ENCODE assay signal across 8 cellular contexts in the genomic region with DNA sequence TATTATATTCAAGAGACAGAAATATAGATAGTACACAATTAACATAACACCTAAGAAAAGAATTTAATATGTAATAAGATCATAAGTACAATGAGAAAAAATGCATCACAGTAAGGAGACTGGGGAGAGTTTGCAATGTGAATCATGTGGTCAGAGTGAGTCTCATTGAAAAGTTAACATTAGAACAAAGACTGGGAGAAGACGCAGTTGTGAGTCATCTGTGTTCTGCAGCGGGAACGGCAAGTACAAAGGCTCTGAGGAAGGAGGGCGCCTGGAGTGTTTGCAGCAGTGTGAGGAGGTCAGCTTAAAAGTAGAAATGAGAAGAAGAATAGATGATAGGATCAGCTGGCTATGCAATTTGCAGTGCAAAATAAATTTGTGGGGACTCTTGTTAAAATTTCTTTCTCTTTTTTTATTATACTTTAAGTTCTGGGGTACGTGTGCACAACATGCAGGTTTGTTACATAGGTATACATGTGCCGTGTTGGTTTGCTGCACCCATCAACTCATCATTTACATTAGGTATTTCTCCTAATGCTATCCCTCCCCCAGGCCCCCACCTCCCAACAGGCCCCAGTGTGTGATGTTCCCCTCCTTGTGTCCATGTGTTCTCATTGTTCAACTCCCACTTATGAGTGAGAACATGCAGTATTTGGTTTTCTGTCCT. TPM values are rescaled to one million over a fixed set of nuclear protein-coding genes. Genes with fewer than 3 reads are reported as not detected.
DNase-seq lines count a peak whose midpoint lies in the region; ATAC-seq, FAIRE-seq and TF ChIP-seq lines count a peak whose summit lies in the region.
"Not testable (repeated sequence)": the region's sequence is repeated elsewhere in the genome, so short reads cannot be mapped to it uniquely, and the experiment has no call there.

No MANE protein-coding gene starts in this region.

- not testable (repeated sequence) for H3K4me1 ChIP-seq in RWPE2 (ENCODE audit: insufficient read depth, poor library complexity, severe bottlenecking); H1 (replicated peaks in 1 of 4; ENCODE audit: control insufficient read depth in 3 of 4, insufficient read depth in 4 of 4, low read length in 3 of 4)

- not testable (repeated sequence) for H3K18ac ChIP-seq in H1 (ENCODE audit: extremely low read depth, low read length)

- H2BK20ac ChIP-seq in H1 (ENCODE audit: low read length), result not testable (repeated sequence)

- H3K36me3 Mint-ChIP-seq in activated T-cell treated with anti-CD3 and anti-CD28 coated beads, Interleukin-2, amount 50 U/mL, for 4 hours (ENCODE audit: insufficient read depth), result not testable (repeated sequence)

- H4K91ac ChIP-seq in H1 (replicated peaks; ENCODE audit: insufficient read length, low read length), result not testable (repeated sequence)

- H3K27me3 Mint-ChIP-seq in activated T-cell treated with anti-CD3 and anti-CD28 coated beads, Interleukin-2, amount 50 U/mL, for 4 hours (ENCODE audit: low read depth), result not testable (repeated sequence)

- WGBS in H1 (ENCODE audit: extremely low coverage in 1 of 2, insufficient coverage in 1 of 2, insufficient read length in 1 of 2, insufficient replicate concordance in 2 of 2, low coverage in 1 of 2, low lambda C conversion rate in 2 of 2, missing lambda C conversion rate in 1 of 2), 2 experiments, result 78% methylated on average over 6 of the region's 6 CpGs; no CpG with 5 or more reads in 1 of the 2 experiments

- peak overlapping the region; percentile 24 for H3K27ac ChIP-seq in RWPE2 (ENCODE audit: poor library complexity, severe bottlenecking)
- H3K27ac ChIP-seq in H1 (ENCODE audit: low read depth, low read length), result not testable (repeated sequence)

- not testable (repeated sequence) for H3K4me2 ChIP-seq in H1 (ENCODE audit: insufficient read depth in 1 of 2, low read depth in 2 of 2, low read length in 2 of 2)

- not testable (repeated sequence) for FAIRE-seq in H1 (lab: Jason Lieb, UNC)

- H2BK12ac ChIP-seq in H1 (ENCODE audit: low read depth, low read length), result not testable (repeated sequence)

- not testable (repeated sequence) for H2BK15ac ChIP-seq in H1 (ENCODE audit: low read length)

- H3K56ac ChIP-seq in H1 (replicated peaks; ENCODE audit: insufficient read length, low read depth, low read length), result not testable (repeated sequence)

- H3K23me2 ChIP-seq in H1 (ENCODE audit: low read depth, low read length), result not testable (repeated sequence)

- POLR2A ChIA-PET in H1 (lab: Charles Lee; ENCODE audit: partially characterized antibody), result not testable (repeated sequence)

- not testable (repeated sequence) for H4K20me1 ChIP-seq in H1 (replicated peaks in 1 of 2; ENCODE audit: control insufficient read depth in 1 of 2, insufficient read depth in 2 of 2, low read length in 2 of 2)

- H2BK120ac ChIP-seq in H1 (replicated peaks; ENCODE audit: low read depth, low read length), result not testable (repeated sequence)

- H3K4me3 ChIP-seq in RWPE2 (ENCODE audit: severe bottlenecking); H1 (ENCODE audit: extremely low read depth in 1 of 4, insufficient read depth in 2 of 4, low read depth in 3 of 4, low read length in 4 of 4): not testable (repeated sequence)

- not testable (repeated sequence) for H3K27me3 ChIP-seq in RWPE2 (ENCODE audit: insufficient read depth, poor library complexity, severe bottlenecking); H1 (replicated peaks in 1 of 4; ENCODE audit: control insufficient read depth in 3 of 4, extremely low read depth in 1 of 4, insufficient read depth in 3 of 4, low read length in 3 of 4)

- not testable (repeated sequence) for H3K4me3 Mint-ChIP-seq in activated T-cell treated with anti-CD3 and anti-CD28 coated beads, Interleukin-2, amount 50 U/mL, for 4 hours

- not testable (repeated sequence) for TF ChIP-seq CTCF in GM20000 (IDR thresholded peaks at IDR 0.05; ENCODE audit: extremely low read depth, missing control alignments); RWPE2 (IDR thresholded peaks at IDR 0.05; ENCODE audit: poor library complexity, severe bottlenecking); H1 (IDR thresholded peaks at IDR 0.05; ENCODE audit: control extremely low read depth in 1 of 3, insufficient read depth in 1 of 3, low read depth in 1 of 3, low read length in 3 of 3)

- ATAC-seq in HG03378 (IDR thresholded peaks at IDR 0.05; ENCODE audit: unreplicated experiment), result peak; percentile 64
- ATAC-seq in RWPE2 (ENCODE audit: low read depth), result peak; percentile 100
- ATAC-seq in activated T-cell treated with anti-CD3 and anti-CD28 coated beads, Interleukin-2, amount 50 U/mL, for 4 hours, result peak; percentile 95 to 97

- TF ChIP-seq EP300 in H1 (IDR thresholded peaks at IDR 0.05; ENCODE audit: borderline replicate concordance in 1 of 2, low read depth in 2 of 2, low read length in 2 of 2), result not testable (repeated sequence)

- not testable (repeated sequence) for H3K9me3 ChIP-seq in RWPE2 (ENCODE audit: severe bottlenecking); H1 (ENCODE audit: insufficient read depth in 2 of 2, low read depth in 1 of 2, low read length in 1 of 2)

- not testable (repeated sequence) for H3K9me3 Mint-ChIP-seq in activated T-cell treated with anti-CD3 and anti-CD28 coated beads, Interleukin-2, amount 50 U/mL, for 4 hours

- H2AK5ac ChIP-seq in H1 (ENCODE audit: low read depth, low read length), result not testable (repeated sequence)

- H2BK5ac ChIP-seq in H1 (ENCODE audit: low read depth, low read length), result not testable (repeated sequence)

- TF ChIP-seq RAD21 in H1 (IDR thresholded peaks at IDR 0.05 in 1 of 2, conservative IDR thresholded peaks at IDR 0.05 in 1 of 2; ENCODE audit: low read depth in 2 of 2, low read length in 2 of 2), result not testable (repeated sequence)

- not testable (repeated sequence) for H4K5ac ChIP-seq in H1 (ENCODE audit: insufficient read length, low read depth, low read length)

- not testable (repeated sequence) for TF ChIP-seq POLR2A in H1 (IDR thresholded peaks at IDR 0.05; ENCODE audit: control extremely low read depth in 1 of 2, low read depth in 2 of 2, low read length in 2 of 2)

- DNase-seq in Ammon's horn (ENCODE audit: low spot score) (peak; percentile 72), GM20000 (ENCODE audit: low spot score) (peak; percentile 18), RWPE2 (ENCODE audit: low spot score) (peak; percentile 74), medulla oblongata (ENCODE audit: extremely low spot score) (peak; percentile 81)
- DNase-seq in activated T-cell treated with anti-CD3 and anti-CD28 coated beads, Interleukin-2, amount 50 U/mL, for 4 hours, result peak; percentile 49
- DNase-seq in H1 (ENCODE audit: low read depth in 1 of 2, low spot score in 2 of 2), result not testable (repeated sequence)
- peak; percentile 56 for DNase-seq in stimulated activated CD4-positive, alpha-beta T cell treated with anti-CD3 and anti-CD28 coated beads, Interleukin-1b, Interleukin-23, amount 100 ng/mL, for 48 hours

- H2AFZ ChIP-seq in H1 (ENCODE audit: low read length), result not testable (repeated sequence)

- H3K4me1 Mint-ChIP-seq in activated T-cell treated with anti-CD3 and anti-CD28 coated beads, Interleukin-2, amount 50 U/mL, for 4 hours (ENCODE audit: low read depth), result peaks cover 27% of the 10 kb centered on the region

- not testable (repeated sequence) for H3K79me1 ChIP-seq in H1 (ENCODE audit: low read depth, low read length)

- H3K9ac ChIP-seq in H1 (replicated peaks in 1 of 4; ENCODE audit: extremely low read depth in 1 of 4, low read depth in 3 of 4, low read length in 3 of 4), result not testable (repeated sequence)

- CTCF ChIA-PET in H1 (lab: Charles Lee; ENCODE audit: partially characterized antibody), result not testable (repeated sequence)

- H3K14ac ChIP-seq in H1 (ENCODE audit: insufficient read length), result not testable (repeated sequence)

- not testable (repeated sequence) for H3K79me2 ChIP-seq in H1 (ENCODE audit: control insufficient read depth in 1 of 2, insufficient read depth in 2 of 2, low read length in 2 of 2)

- H3K36me3 ChIP-seq in RWPE2 (ENCODE audit: low read depth); H1 (ENCODE audit: control insufficient read depth in 2 of 4, insufficient read depth in 4 of 4, low read length in 3 of 4): not testable (repeated sequence)

- H4K8ac ChIP-seq in H1 (ENCODE audit: extremely low read depth, insufficient read depth, low read length), result not testable (repeated sequence)

- H3K23ac ChIP-seq in H1 (ENCODE audit: insufficient read length), result not testable (repeated sequence)

- H3K4ac ChIP-seq in H1 (replicated peaks; ENCODE audit: insufficient read length, low read depth, low read length), result not testable (repeated sequence)

TF ChIP-seq in H1, 55 proteins besides CTCF, POLR2A, EP300 and RAD21:
- TF ChIP-seq JUND (IDR thresholded peaks at IDR 0.05; ENCODE audit: low read length), result 0 out of 2 replicates have a peak, but pooled peaks have one; percentile 51

RNA-seq across cellular contexts. Expression of gene RGS1, which starts 44.4 kb away (rescaled TPM):
- total RNA-seq in activated T-cell treated with anti-CD3 and anti-CD28 coated beads, Interleukin-2, amount 50 U/mL, for 4 hours, result 10 to 100 TPM; 31.7 to 47.6 (median 34.4) TPM
- not detected in 2 replicates for total RNA-seq in H1 (2021; fragmentation: NEBNext Ultra II Directional; extraction: Animal tissue kit (Norgen Biotek cat#: 25700))
- not detected in 2 replicates for polyA plus RNA-seq in H1 (2011; rRNA removed)
- not detected for polyA plus RNA-seq in H1 (2011; cell fraction: cytosol; rRNA removed)
- polyA plus RNA-seq in H1 (2011; cell fraction: nucleus; rRNA removed), result not detected
- polyA plus RNA-seq in H1 (2012, experiment 1 of 2), result not detected in 4 replicates
- polyA plus RNA-seq in H1 (2012, experiment 2 of 2), result not detected
- polyA plus RNA-seq in H1 (2013, experiment 1 of 2), result not detected
- not detected for polyA plus RNA-seq in H1 (2013, experiment 2 of 2)
- not detected in 2 replicates for polyA minus RNA-seq in H1 (2011; rRNA and poly(A)+ RNA removed)
- polyA minus RNA-seq in H1 (2011; cell fraction: cytosol; rRNA and poly(A)+ RNA removed), result not detected
- not detected for polyA minus RNA-seq in H1 (2011; cell fraction: nucleus; rRNA and poly(A)+ RNA removed)

Comparison
In these comparisons a context has a peak if more than half of its experiments do, and no peak if none do; other contexts are left out.
1. RNA of gene RGS1, which starts 44.4 kb away (total RNA-seq): 31.7 to 47.6 TPM in activated T-cell treated with anti-CD3 and anti-CD28 coated beads, Interleukin-2, amount 50 U/mL, for 4 hours; not detected in H1; every median in the first group is over 10 times any median in the second.
2. Peak in every context shown above with its lines, with median percentiles within 50 percentile points of each other: ATAC-seq.